18 cellular contexts compared by ENCODE assay signal in the genomic region with DNA sequence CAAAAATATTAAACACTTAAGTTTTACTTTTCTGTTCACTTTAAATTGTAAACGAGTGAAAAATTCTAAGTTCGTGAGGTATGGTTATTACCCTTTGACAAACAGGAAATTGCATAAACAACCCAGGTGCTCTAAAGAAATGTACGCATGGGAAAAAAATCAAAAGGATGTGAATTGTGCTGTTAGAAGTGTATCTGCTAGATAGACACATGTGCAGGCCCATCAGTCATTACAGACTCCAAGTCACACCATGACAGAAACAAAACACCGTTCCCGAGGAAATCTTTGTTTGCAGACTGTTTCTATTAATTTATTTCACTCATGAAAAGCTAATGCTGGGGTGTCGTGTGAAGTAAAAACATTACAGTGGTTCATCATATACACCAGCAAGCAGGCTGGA. TPM values are rescaled to one million over a fixed set of nuclear protein-coding genes. Genes with fewer than 3 reads are reported as not detected.
DNase-seq lines count a peak whose midpoint lies in the region; ATAC-seq and TF ChIP-seq lines count a peak whose summit lies in the region.
"Had no signal": no experiment of that assay in that cellular context is flagged by ENCODE, and none has a peak within 500 bp of the region (broad histone marks: within the 10 kb centered on the region; RNA-seq: fewer than 3 reads in every experiment).

No MANE protein-coding gene starts in this region.

- DNase-seq in NCI-H1417 (lab: John Stamatoyannopoulos, UW) (peak in 2 of 3 experiments; percentile 22 to 68), NCI-H1417 treated with DMSO at 0.1 percent for 48 hours (lab: John Stamatoyannopoulos, UW) (no peak), endothelial cell (ENCODE audit: low spot score) (no peak), NCI-H1105 (lab: John Stamatoyannopoulos, UW) (no peak), Caco-2 (no peak)
- DNase-seq in CD8-positive, alpha-beta memory T cell = peak in 2 of 5 donors; percentile 12 to 75
- DNase-seq in activated CD4-positive, alpha-beta memory T cell treated with anti-CD3 and anti-CD28 coated beads, Interleukin-2, amount 10 ng/mL, durations not matched to agents 7 days and 5 days = no peak
- DNase-seq: activated CD4-positive, CD25-positive, alpha-beta regulatory T cell; aorta; EL; left cardiac atrium; NCI-H446; SHP77 treated with DMSO at 0.1 percent for 48 hours; spleen had no signal

- H3K36me3 Mint-ChIP-seq in CD8-positive, alpha-beta memory T cell = peaks cover 0 to 4% (median 2%) of the 10 kb centered on the region in 3 donors
- peaks cover 26% of the 10 kb centered on the region for H3K36me3 Mint-ChIP-seq in activated CD4-positive, alpha-beta memory T cell treated with anti-CD3 and anti-CD28 coated beads, Interleukin-2, amount 10 ng/mL, durations not matched to agents 7 days and 5 days (ENCODE audit: low read depth)
- H3K36me3 Mint-ChIP-seq in endothelial cell (ENCODE audit: low read depth, unreplicated experiment) (peaks cover 11% of the 10 kb centered on the region), Caco-2 (ENCODE audit: insufficient read depth, unreplicated experiment) (no peaks in the 10 kb centered on the region)
- H3K36me3 Mint-ChIP-seq: mesothelial cell of epicardium had no signal

- no TSS peak for BruUV-seq in Caco-2 (replicated peaks; lab: Mats Ljungman, UMichigan)

- peaks cover 53 to 84% (median 84%) of the 10 kb centered on the region in 3 donors for H3K4me1 Mint-ChIP-seq in CD8-positive, alpha-beta memory T cell
- H3K4me1 Mint-ChIP-seq in activated CD4-positive, alpha-beta memory T cell treated with anti-CD3 and anti-CD28 coated beads, Interleukin-2, amount 10 ng/mL, durations not matched to agents 7 days and 5 days = peaks cover 62% of the 10 kb centered on the region
- peaks cover 49% of the 10 kb centered on the region for H3K4me1 Mint-ChIP-seq in endothelial cell (ENCODE audit: unreplicated experiment)
- H3K4me1 Mint-ChIP-seq in Caco-2 (ENCODE audit: low read depth, unreplicated experiment) = no peaks in the 10 kb centered on the region

- H3K4me3 ChIP-seq in CD8-positive, alpha-beta memory T cell (ENCODE audit: low read length) = peak overlapping the region; percentile 5
- no peak overlapping the region for H3K4me3 ChIP-seq in Caco-2 (ENCODE audit: low read depth, low read length)
- H3K4me3 ChIP-seq: BLaER1 treated with 17β-estradiol and CSF1 and Interleukin-3, amounts not matched to agents 10 nM and 100 nM; spleen; tibial nerve had no signal

- CTCF ChIA-PET in CD8-positive, alpha-beta memory T cell (lab: Charles Lee) = interaction anchor here (1.1 kb wide), 1 partner anchor 49 kb away, joined by 3 read pairs; no protein-coding TSS in a partner anchor
- CTCF ChIA-PET in activated CD4-positive, alpha-beta memory T cell treated with anti-CD3 and anti-CD28 coated beads, Interleukin-2, amount 10 ng/mL, durations not matched to agents 7 days and 5 days (lab: Charles Lee) = interaction anchor here (1.0 kb wide), 1 partner anchor 9 kb away, joined by 3 read pairs; no protein-coding TSS in a partner anchor
- CTCF ChIA-PET in Caco-2 (lab: Charles Lee) = no interaction called here

- H3K27ac ChIP-seq in CD8-positive, alpha-beta memory T cell (ENCODE audit: low read depth, low read length) = no peak overlapping the region
- H3K27ac ChIP-seq: BLaER1 treated with 17β-estradiol and CSF1 and Interleukin-3, amounts not matched to agents 10 nM and 100 nM; tibial nerve had no signal

- H3K9me3 Mint-ChIP-seq in CD8-positive, alpha-beta memory T cell = no peaks in the 10 kb centered on the region
- peaks cover 8% of the 10 kb centered on the region for H3K9me3 Mint-ChIP-seq in activated CD4-positive, alpha-beta memory T cell treated with anti-CD3 and anti-CD28 coated beads, Interleukin-2, amount 10 ng/mL, durations not matched to agents 7 days and 5 days
- no peaks in the 10 kb centered on the region for H3K9me3 Mint-ChIP-seq in endothelial cell (ENCODE audit: unreplicated experiment)
- no peaks in the 10 kb centered on the region for H3K9me3 Mint-ChIP-seq in Caco-2 (ENCODE audit: unreplicated experiment)

- no peaks in the 10 kb centered on the region for H3K27me3 Mint-ChIP-seq in CD8-positive, alpha-beta memory T cell
- no peaks in the 10 kb centered on the region for H3K27me3 Mint-ChIP-seq in activated CD4-positive, alpha-beta memory T cell treated with anti-CD3 and anti-CD28 coated beads, Interleukin-2, amount 10 ng/mL, durations not matched to agents 7 days and 5 days
- H3K27me3 Mint-ChIP-seq in endothelial cell (ENCODE audit: unreplicated experiment) (peaks cover 2% of the 10 kb centered on the region), Caco-2 (ENCODE audit: insufficient read depth, unreplicated experiment) (no peaks in the 10 kb centered on the region)

- peak overlapping the region in 4 of 7 donors; percentile 9 to 60 (median 38) for H3K4me3 Mint-ChIP-seq in CD8-positive, alpha-beta memory T cell
- H3K4me3 Mint-ChIP-seq in activated CD4-positive, alpha-beta memory T cell treated with anti-CD3 and anti-CD28 coated beads, Interleukin-2, amount 10 ng/mL, durations not matched to agents 7 days and 5 days = no peak overlapping the region
- H3K4me3 Mint-ChIP-seq in endothelial cell (ENCODE audit: unreplicated experiment) (no peak overlapping the region), Caco-2 (ENCODE audit: unreplicated experiment) (no peak overlapping the region)
- H3K4me3 Mint-ChIP-seq: mesothelial cell of epicardium had no signal

- POLR2A ChIA-PET in CD8-positive, alpha-beta memory T cell (lab: Charles Lee) = interaction anchor here (0.6 kb wide), 1 partner anchor 169 kb away, joined by 5 read pairs; no protein-coding TSS in a partner anchor
- POLR2A ChIA-PET in activated CD4-positive, alpha-beta memory T cell treated with anti-CD3 and anti-CD28 coated beads, Interleukin-2, amount 10 ng/mL, durations not matched to agents 7 days and 5 days (lab: Charles Lee) = interaction anchor here (1.0 kb wide), 1 partner anchor 9 kb away, joined by 3 read pairs; no protein-coding TSS in a partner anchor
- POLR2A ChIA-PET in Caco-2 (lab: Charles Lee) = no interaction called here

- no peaks in the 10 kb centered on the region for H3K27me3 ChIP-seq in CD8-positive, alpha-beta memory T cell (ENCODE audit: insufficient read depth, low read length, poor library complexity, severe bottlenecking)
- no peaks in the 10 kb centered on the region for H3K27me3 ChIP-seq in Caco-2 (replicated peaks; ENCODE audit: control insufficient read depth, insufficient read depth, low read length)
- H3K27me3 ChIP-seq: spleen, tibial nerve had no signal

- ATAC-seq in esophagus mucosa = no peak
- ATAC-seq: left cardiac atrium had no signal

- intact Hi-C loops in Caco-2 (cut with micrococcal nuclease; ENCODE audit: unreplicated experiment) = no loop called here

- H3K9me3 ChIP-seq in CD8-positive, alpha-beta memory T cell (ENCODE audit: low read length) = no peaks in the 10 kb centered on the region
- no peaks in the 10 kb centered on the region for H3K9me3 ChIP-seq in Caco-2
- H3K9me3 ChIP-seq: spleen, tibial nerve had no signal

- peak overlapping the region; percentile 41 to 85 (median 75) for H3K27ac Mint-ChIP-seq in CD8-positive, alpha-beta memory T cell
- peak overlapping the region; percentile 63 for H3K27ac Mint-ChIP-seq in activated CD4-positive, alpha-beta memory T cell treated with anti-CD3 and anti-CD28 coated beads, Interleukin-2, amount 10 ng/mL, durations not matched to agents 7 days and 5 days
- H3K27ac Mint-ChIP-seq in endothelial cell (ENCODE audit: unreplicated experiment) = peak overlapping the region; percentile 4
- no peak overlapping the region for H3K27ac Mint-ChIP-seq in Caco-2 (ENCODE audit: unreplicated experiment)
- H3K27ac Mint-ChIP-seq: mesothelial cell of epicardium had no signal

- H3K36me3 ChIP-seq in CD8-positive, alpha-beta memory T cell (ENCODE audit: insufficient read depth, low read length) = no peaks in the 10 kb centered on the region
- no peaks in the 10 kb centered on the region for H3K36me3 ChIP-seq in Caco-2 (ENCODE audit: control insufficient read depth, insufficient read depth, low read length)
- H3K36me3 ChIP-seq: BLaER1 treated with 17β-estradiol and CSF1 and Interleukin-3, amounts not matched to agents 10 nM and 100 nM; spleen; tibial nerve had no signal

- peaks cover 58% of the 10 kb centered on the region for H3K4me1 ChIP-seq in CD8-positive, alpha-beta memory T cell (ENCODE audit: insufficient read depth, low read length)
- no peaks in the 10 kb centered on the region for H3K4me1 ChIP-seq in Caco-2

- TF ChIP-seq CTCF in endothelial cell (IDR thresholded peaks at IDR 0.05; ENCODE audit: unreplicated experiment) = no peak
- TF ChIP-seq CTCF in Caco-2 (IDR thresholded peaks at IDR 0.05; ENCODE audit: insufficient read depth in 1 of 2, low read depth in 1 of 2, low read length in 1 of 2, severe bottlenecking in 1 of 2, unreplicated experiment in 1 of 2) = no peak

RNA-seq across cellular contexts. Expression of a gene that starts 17.0 kb away (rescaled TPM):
- 10 to 100 TPM; 35.4 to 38.9 TPM for total RNA-seq in CD8-positive, alpha-beta memory T cell
- 23.9 TPM for polyA plus RNA-seq in CD8-positive, alpha-beta memory T cell
- total RNA-seq in activated CD4-positive, alpha-beta memory T cell treated with anti-CD3 and anti-CD28 coated beads, Interleukin-2, amount 10 ng/mL, durations not matched to agents 7 days and 5 days = 10 to 100 TPM; 86.0 to 87.7 TPM
- total RNA-seq in endothelial cell (ENCODE audit: unreplicated experiment) = 339 TPM
- total RNA-seq in Caco-2 (2022) = 219 and 260 TPM in 2 replicates
- total RNA-seq in esophagus mucosa = 97.3 TPM

Comparison
In these comparisons a context has a peak if more than half of its experiments do, and no peak if none do; other contexts are left out.
1. DNase-seq: peak in NCI-H1417 (2 of 3); none in NCI-H1417 treated with DMSO at 0.1 percent for 48 hours (single experiment), activated CD4-positive, alpha-beta memory T cell treated with anti-CD3 and anti-CD28 coated beads, Interleukin-2, amount 10 ng/mL, durations not matched to agents 7 days and 5 days (single experiment), endothelial cell (single experiment), NCI-H1105 (single experiment) and Caco-2 (0 of 2).
2. H3K4me3 Mint-ChIP-seq: peak in CD8-positive, alpha-beta memory T cell (4 of 7); none in activated CD4-positive, alpha-beta memory T cell treated with anti-CD3 and anti-CD28 coated beads, Interleukin-2, amount 10 ng/mL, durations not matched to agents 7 days and 5 days (single experiment), endothelial cell (single experiment) and Caco-2 (single experiment).